ENCODE assay signal across 1 cellular context in the genomic region with DNA sequence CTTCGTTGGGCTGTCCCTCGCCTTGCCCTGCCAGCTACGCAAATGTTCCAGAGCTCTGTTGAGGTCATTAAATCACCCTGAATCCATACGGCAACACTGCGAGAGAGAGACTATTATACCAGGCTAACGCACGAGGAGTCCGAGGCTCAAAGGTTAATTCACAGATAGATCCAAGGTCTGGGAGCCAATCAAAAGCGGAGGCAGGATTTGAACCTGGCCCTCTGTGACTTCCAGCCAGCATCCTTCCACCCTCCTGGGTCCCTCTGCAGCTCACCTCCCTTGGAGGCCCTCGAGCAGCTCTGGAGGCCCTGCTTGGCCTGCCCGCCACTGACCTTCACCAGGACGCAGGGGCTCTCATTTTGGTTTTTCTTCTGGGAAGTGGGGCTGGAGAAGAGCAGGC.
TF ChIP-seq lines count a peak whose summit lies in the region.

No MANE protein-coding gene starts in this region.

TF ChIP-seq in HepG2, 621 proteins besides CTCF, POLR2A, EP300 and RAD21 (continued from another document):
- TF ChIP-seq ARID4A (CRISPR knock-in tag; IDR thresholded peaks at IDR 0.05; ENCODE audit: borderline replicate concordance) = 0 out of 2 replicates have a peak, but pooled peaks have one; percentile 14
- 0 out of 2 replicates have a peak, but pooled peaks have one; percentile 14 for TF ChIP-seq ZNF747 (CRISPR knock-in tag; IDR thresholded peaks at IDR 0.05; ENCODE audit: borderline replicate concordance)
- no peak for TF ChIP-seq ZNF335 (CRISPR knock-in tag; IDR thresholded peaks at IDR 0.05)
- TF ChIP-seq, protein P1, sequence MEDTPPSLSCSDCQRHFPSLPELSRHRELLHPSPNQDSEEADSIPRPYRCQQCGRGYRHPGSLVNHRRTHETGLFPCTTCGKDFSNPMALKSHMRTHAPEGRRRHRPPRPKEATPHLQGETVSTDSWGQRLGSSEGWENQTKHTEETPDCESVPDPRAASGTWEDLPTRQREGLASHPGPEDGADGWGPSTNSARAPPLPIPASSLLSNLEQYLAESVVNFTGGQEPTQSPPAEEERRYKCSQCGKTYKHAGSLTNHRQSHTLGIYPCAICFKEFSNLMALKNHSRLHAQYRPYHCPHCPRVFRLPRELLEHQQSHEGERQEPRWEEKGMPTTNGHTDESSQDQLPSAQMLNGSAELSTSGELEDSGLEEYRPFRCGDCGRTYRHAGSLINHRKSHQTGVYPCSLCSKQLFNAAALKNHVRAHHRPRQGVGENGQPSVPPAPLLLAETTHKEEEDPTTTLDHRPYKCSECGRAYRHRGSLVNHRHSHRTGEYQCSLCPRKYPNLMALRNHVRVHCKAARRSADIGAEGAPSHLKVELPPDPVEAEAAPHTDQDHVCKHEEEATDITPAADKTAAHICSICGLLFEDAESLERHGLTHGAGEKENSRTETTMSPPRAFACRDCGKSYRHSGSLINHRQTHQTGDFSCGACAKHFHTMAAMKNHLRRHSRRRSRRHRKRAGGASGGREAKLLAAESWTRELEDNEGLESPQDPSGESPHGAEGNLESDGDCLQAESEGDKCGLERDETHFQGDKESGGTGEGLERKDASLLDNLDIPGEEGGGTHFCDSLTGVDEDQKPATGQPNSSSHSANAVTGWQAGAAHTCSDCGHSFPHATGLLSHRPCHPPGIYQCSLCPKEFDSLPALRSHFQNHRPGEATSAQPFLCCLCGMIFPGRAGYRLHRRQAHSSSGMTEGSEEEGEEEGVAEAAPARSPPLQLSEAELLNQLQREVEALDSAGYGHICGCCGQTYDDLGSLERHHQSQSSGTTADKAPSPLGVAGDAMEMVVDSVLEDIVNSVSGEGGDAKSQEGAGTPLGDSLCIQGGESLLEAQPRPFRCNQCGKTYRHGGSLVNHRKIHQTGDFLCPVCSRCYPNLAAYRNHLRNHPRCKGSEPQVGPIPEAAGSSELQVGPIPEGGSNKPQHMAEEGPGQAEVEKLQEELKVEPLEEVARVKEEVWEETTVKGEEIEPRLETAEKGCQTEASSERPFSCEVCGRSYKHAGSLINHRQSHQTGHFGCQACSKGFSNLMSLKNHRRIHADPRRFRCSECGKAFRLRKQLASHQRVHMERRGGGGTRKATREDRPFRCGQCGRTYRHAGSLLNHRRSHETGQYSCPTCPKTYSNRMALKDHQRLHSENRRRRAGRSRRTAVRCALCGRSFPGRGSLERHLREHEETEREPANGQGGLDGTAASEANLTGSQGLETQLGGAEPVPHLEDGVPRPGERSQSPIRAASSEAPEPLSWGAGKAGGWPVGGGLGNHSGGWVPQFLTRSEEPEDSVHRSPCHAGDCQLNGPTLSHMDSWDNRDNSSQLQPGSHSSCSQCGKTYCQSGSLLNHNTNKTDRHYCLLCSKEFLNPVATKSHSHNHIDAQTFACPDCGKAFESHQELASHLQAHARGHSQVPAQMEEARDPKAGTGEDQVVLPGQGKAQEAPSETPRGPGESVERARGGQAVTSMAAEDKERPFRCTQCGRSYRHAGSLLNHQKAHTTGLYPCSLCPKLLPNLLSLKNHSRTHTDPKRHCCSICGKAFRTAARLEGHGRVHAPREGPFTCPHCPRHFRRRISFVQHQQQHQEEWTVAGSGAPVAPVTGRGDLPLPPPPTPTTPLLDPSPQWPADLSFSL (CRISPR knock-in tag; IDR thresholded peaks at IDR 0.05) = no peak
- TF ChIP-seq KDM4B (CRISPR knock-in tag; IDR thresholded peaks at IDR 0.05) = no peak
- TF ChIP-seq CREM (IDR thresholded peaks at IDR 0.05) = no peak
- no peak for TF ChIP-seq CREM (CRISPR knock-in tag; IDR thresholded peaks at IDR 0.05)
- TF ChIP-seq MAF1 (CRISPR knock-in tag; IDR thresholded peaks at IDR 0.05; ENCODE audit: borderline replicate concordance) = no peak
- TF ChIP-seq ZBTB1 (CRISPR knock-in tag; IDR thresholded peaks at IDR 0.05; ENCODE audit: borderline replicate concordance) = no peak
- TF ChIP-seq ARNT2 (CRISPR knock-in tag; IDR thresholded peaks at IDR 0.05; ENCODE audit: low read depth) = 0 out of 2 replicates have a peak, but pooled peaks have one; percentile 1
- TF ChIP-seq ZSCAN22 (CRISPR knock-in tag; IDR thresholded peaks at IDR 0.05) = no peak
- TF ChIP-seq HIVEP1 (CRISPR knock-in tag; IDR thresholded peaks at IDR 0.05) = no peak
- TF ChIP-seq DNMT1 (CRISPR knock-in tag; IDR thresholded peaks at IDR 0.05) = no peak
- TF ChIP-seq ERF (CRISPR knock-in tag; IDR thresholded peaks at IDR 0.05) = no peak
- no peak for TF ChIP-seq ZBTB26 (CRISPR knock-in tag; IDR thresholded peaks at IDR 0.05; ENCODE audit: borderline replicate concordance)
- no peak for TF ChIP-seq RFX5 (IDR thresholded peaks at IDR 0.05; ENCODE audit: low read depth, low read length)
- TF ChIP-seq KLF13 (CRISPR knock-in tag; IDR thresholded peaks at IDR 0.05) = no peak
- peak; percentile 27 for TF ChIP-seq HNF4A (CRISPR knock-in tag; IDR thresholded peaks at IDR 0.05)
- no peak for TF ChIP-seq ZNF20 (CRISPR knock-in tag; IDR thresholded peaks at IDR 0.05)
- TF ChIP-seq ZNF674 (CRISPR knock-in tag; IDR thresholded peaks at IDR 0.05; ENCODE audit: low read depth) = no peak
- TF ChIP-seq SRY (CRISPR knock-in tag; IDR thresholded peaks at IDR 0.05) = no peak
- no peak for TF ChIP-seq ATF2 (CRISPR knock-in tag; IDR thresholded peaks at IDR 0.05)
- TF ChIP-seq ZSCAN25 (CRISPR knock-in tag; IDR thresholded peaks at IDR 0.05) = no peak
- TF ChIP-seq CCDC6 (CRISPR knock-in tag; IDR thresholded peaks at IDR 0.05) = no peak
- no peak for TF ChIP-seq ZNF883 (CRISPR knock-in tag; IDR thresholded peaks at IDR 0.05; ENCODE audit: not compliant biosample characterization)
- TF ChIP-seq ZNF616 (CRISPR knock-in tag; IDR thresholded peaks at IDR 0.05; ENCODE audit: low read depth) = no peak
- TF ChIP-seq, protein P2, sequence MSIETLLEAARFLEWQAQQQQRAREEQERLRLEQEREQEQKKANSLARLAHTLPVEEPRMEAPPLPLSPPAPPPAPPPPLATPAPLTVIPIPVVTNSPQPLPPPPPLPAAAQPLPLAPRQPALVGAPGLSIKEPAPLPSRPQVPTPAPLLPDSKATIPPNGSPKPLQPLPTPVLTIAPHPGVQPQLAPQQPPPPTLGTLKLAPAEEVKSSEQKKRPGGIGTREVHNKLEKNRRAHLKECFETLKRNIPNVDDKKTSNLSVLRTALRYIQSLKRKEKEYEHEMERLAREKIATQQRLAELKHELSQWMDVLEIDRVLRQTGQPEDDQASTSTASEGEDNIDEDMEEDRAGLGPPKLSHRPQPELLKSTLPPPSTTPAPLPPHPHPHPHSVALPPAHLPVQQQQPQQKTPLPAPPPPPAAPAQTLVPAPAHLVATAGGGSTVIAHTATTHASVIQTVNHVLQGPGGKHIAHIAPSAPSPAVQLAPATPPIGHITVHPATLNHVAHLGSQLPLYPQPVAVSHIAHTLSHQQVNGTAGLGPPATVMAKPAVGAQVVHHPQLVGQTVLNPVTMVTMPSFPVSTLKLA (IDR thresholded peaks at IDR 0.05) = no peak
- TF ChIP-seq, protein P3, sequence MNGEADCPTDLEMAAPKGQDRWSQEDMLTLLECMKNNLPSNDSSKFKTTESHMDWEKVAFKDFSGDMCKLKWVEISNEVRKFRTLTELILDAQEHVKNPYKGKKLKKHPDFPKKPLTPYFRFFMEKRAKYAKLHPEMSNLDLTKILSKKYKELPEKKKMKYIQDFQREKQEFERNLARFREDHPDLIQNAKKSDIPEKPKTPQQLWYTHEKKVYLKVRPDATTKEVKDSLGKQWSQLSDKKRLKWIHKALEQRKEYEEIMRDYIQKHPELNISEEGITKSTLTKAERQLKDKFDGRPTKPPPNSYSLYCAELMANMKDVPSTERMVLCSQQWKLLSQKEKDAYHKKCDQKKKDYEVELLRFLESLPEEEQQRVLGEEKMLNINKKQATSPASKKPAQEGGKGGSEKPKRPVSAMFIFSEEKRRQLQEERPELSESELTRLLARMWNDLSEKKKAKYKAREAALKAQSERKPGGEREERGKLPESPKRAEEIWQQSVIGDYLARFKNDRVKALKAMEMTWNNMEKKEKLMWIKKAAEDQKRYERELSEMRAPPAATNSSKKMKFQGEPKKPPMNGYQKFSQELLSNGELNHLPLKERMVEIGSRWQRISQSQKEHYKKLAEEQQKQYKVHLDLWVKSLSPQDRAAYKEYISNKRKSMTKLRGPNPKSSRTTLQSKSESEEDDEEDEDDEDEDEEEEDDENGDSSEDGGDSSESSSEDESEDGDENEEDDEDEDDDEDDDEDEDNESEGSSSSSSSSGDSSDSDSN (CRISPR knock-in tag; IDR thresholded peaks at IDR 0.05) = no peak
- no peak for TF ChIP-seq ZNF432 (CRISPR knock-in tag; IDR thresholded peaks at IDR 0.05; ENCODE audit: borderline replicate concordance)
- TF ChIP-seq ZMYM2 (CRISPR knock-in tag; IDR thresholded peaks at IDR 0.05) = 0 out of 2 replicates have a peak, but pooled peaks have one; percentile 18
- TF ChIP-seq ZSCAN30 (CRISPR knock-in tag; IDR thresholded peaks at IDR 0.05) = no peak
- peak; percentile 65; the same call in 1 of the 2 replicates for TF ChIP-seq ZMYM3 (CRISPR knock-in tag; IDR thresholded peaks at IDR 0.05)
- TF ChIP-seq RAD51 (IDR thresholded peaks at IDR 0.05; ENCODE audit: borderline replicate concordance) = no peak
- no peak for TF ChIP-seq ZNF281 (CRISPR knock-in tag; IDR thresholded peaks at IDR 0.05; ENCODE audit: borderline replicate concordance)
- no peak for TF ChIP-seq CEBPG (CRISPR knock-in tag; IDR thresholded peaks at IDR 0.05)
